Comparison of ENCODE assay signal across 8 cellular contexts in genomic region chrX:69618803-69619202, GRCh38. TPM values are rescaled to one million over a fixed set of nuclear protein-coding genes. Genes with fewer than 3 reads are reported as not detected.
DNase-seq lines count a peak whose midpoint lies in the region; ATAC-seq, FAIRE-seq and TF ChIP-seq lines count a peak whose summit lies in the region.

No MANE protein-coding gene starts in this region.

- H3K4me3 ChIP-seq in choroid plexus epithelial cell (ENCODE audit: low read depth, low read length) = no peak overlapping the region
- no peak overlapping the region for H3K4me3 ChIP-seq in osteoblast (ENCODE audit: insufficient read depth, low read length)

- DNase-seq in activated effector memory CD4-positive, alpha-beta T cell treated with anti-CD3 and anti-CD28 coated beads, Interleukin-2, amount 50 U/mL, for 16 hours = peak; percentile 52
- DNase-seq in activated effector memory CD4-positive, alpha-beta T cell treated with Interleukin-2 at 50 U/mL for 16 hours = no peak
- DNase-seq in NCI-H748 (lab: John Stamatoyannopoulos, UW; ENCODE audit: unreplicated experiment) = peak; percentile 4
- DNase-seq in choroid plexus epithelial cell (ENCODE audit: low read depth) = peak; percentile 49
- DNase-seq in osteoblast (ENCODE audit: insufficient read length, low spot score, missing footprints) = peak; percentile 48
- no peak for DNase-seq in H54 (ENCODE audit: insufficient read length, low spot score)
- no peak for DNase-seq in NCI-H187 (lab: John Stamatoyannopoulos, UW)

- H3K36me3 ChIP-seq in osteoblast (ENCODE audit: insufficient read depth, low read length) = no peaks in the 10 kb centered on the region

- FAIRE-seq in H54 (lab: Jason Lieb, UNC) = no peak

- no peak overlapping the region for H3K4me2 ChIP-seq in osteoblast (ENCODE audit: insufficient read depth, low read length)

- no peaks in the 10 kb centered on the region for H3K9me3 ChIP-seq in osteoblast (ENCODE audit: low read depth, low read length)

- ATAC-seq in HG03196 (IDR thresholded peaks at IDR 0.05; ENCODE audit: unreplicated experiment) = no peak

- peaks cover 55% of the 10 kb centered on the region for H3K27me3 ChIP-seq in osteoblast (ENCODE audit: insufficient read depth, low read length)

- no peak for TF ChIP-seq POLR2A in H54 (IDR thresholded peaks at IDR 0.05; ENCODE audit: low read depth, low read length)

- H3K4me1 ChIP-seq in osteoblast (ENCODE audit: insufficient read depth, low read length) = no peaks in the 10 kb centered on the region

- H3K27ac ChIP-seq in osteoblast (ENCODE audit: low read depth, low read length) = no peak overlapping the region

- no peak overlapping the region for H2AFZ ChIP-seq in osteoblast (ENCODE audit: low read length)

- H3K79me2 ChIP-seq in osteoblast (ENCODE audit: insufficient read depth, low read length) = no peaks in the 10 kb centered on the region

- no peaks in the 10 kb centered on the region for H4K20me1 ChIP-seq in osteoblast (ENCODE audit: insufficient read depth, low read length)

- TF ChIP-seq CTCF in choroid plexus epithelial cell (conservative IDR thresholded peaks at IDR 0.05; ENCODE audit: low read depth, low read length) (peak; percentile 52), osteoblast (IDR thresholded peaks at IDR 0.05; ENCODE audit: extremely low read depth, low read depth, low read length) (peak; percentile 48)

RNA-seq across cellular contexts. Expression of gene EDA, which starts 2.9 kb away (rescaled TPM):
- under 0.01 and 0.59 TPM in 2 replicates for total RNA-seq in osteoblast

Comparison
In these comparisons a context has a peak if more than half of its experiments do, and no peak if none do; other contexts are left out.
1. DNase-seq: peak in activated effector memory CD4-positive, alpha-beta T cell treated with anti-CD3 and anti-CD28 coated beads, Interleukin-2, amount 50 U/mL, for 16 hours (single experiment), NCI-H748 (single experiment), choroid plexus epithelial cell (single experiment) and osteoblast (single experiment); none in activated effector memory CD4-positive, alpha-beta T cell treated with Interleukin-2 at 50 U/mL for 16 hours (single experiment), H54 (single experiment) and NCI-H187 (0 of 2).